In genomic region chr12:55927588-55928502, GRCh38 we compare ENCODE assay signal across 1 cellular context.
TF ChIP-seq lines count a peak whose summit lies in the region.

Gene PYM1 (minus strand): TSS chr12:55927894. CDS start chr12:55927761, 133 bp downstream.

TF ChIP-seq in K562, 482 proteins besides CTCF, POLR2A, EP300 and RAD21 (continued from another document and continues in another):
- TF ChIP-seq NKRF (IDR thresholded peaks at IDR 0.05; ENCODE audit: borderline replicate concordance) (peak; percentile 41; the same call in 1 of the 2 replicates), ZZZ3 (IDR thresholded peaks at IDR 0.05) (no peak), EP400 (IDR thresholded peaks at IDR 0.05) (peak; percentile 67), BRD4 (IDR thresholded peaks at IDR 0.05) (0 out of 2 replicates have a peak, but pooled peaks have one; percentile 22), GMEB1 (CRISPR knock-in tag; IDR thresholded peaks at IDR 0.05) (no peak), E2F3 (CRISPR knock-in tag; IDR thresholded peaks at IDR 0.05) (no peak), CCNT2 (IDR thresholded peaks at IDR 0.05; ENCODE audit: borderline replicate concordance, extremely low read depth, insufficient read length, low read depth, low read length) (peak; percentile 74), FOXJ2 (tag; IDR thresholded peaks at IDR 0.05) (no peak), CHD1 (IDR thresholded peaks at IDR 0.05; ENCODE audit: low read length) (peak; percentile 97), L3MBTL2 (IDR thresholded peaks at IDR 0.05) (no peak; the same call in 1 of the 2 replicates), GTF2F1 (IDR thresholded peaks at IDR 0.05; ENCODE audit: low read depth, low read length) (no peak), PATZ1 (CRISPR knock-in tag; IDR thresholded peaks at IDR 0.05; ENCODE audit: borderline replicate concordance) (no peak), KDM1A (IDR thresholded peaks at IDR 0.05) (no peak), DPF2 (IDR thresholded peaks at IDR 0.05) (no peak; the same call in 1 of the 2 replicates), ZNF146 (CRISPR knock-in tag; IDR thresholded peaks at IDR 0.05; ENCODE audit: unreplicated experiment) (no peak), GABPB1 (CRISPR knock-in tag; IDR thresholded peaks at IDR 0.05) (no peak), DDX20 (tag; IDR thresholded peaks at IDR 0.05; ENCODE audit: low read depth) (no peak), ZNF311 (CRISPR knock-in tag; IDR thresholded peaks at IDR 0.05) (no peak), ZNF184 (CRISPR knock-in tag; IDR thresholded peaks at IDR 0.05) (no peak), NEUROD1 (IDR thresholded peaks at IDR 0.05; ENCODE audit: borderline replicate concordance, low read depth, low read length, partially characterized antibody) (no peak), EGR1 (conservative IDR thresholded peaks at IDR 0.05) (no peak), GTF2B (IDR thresholded peaks at IDR 0.05; ENCODE audit: extremely low read depth, insufficient read length) (peak; percentile 42), E2F4 (CRISPR knock-in tag; IDR thresholded peaks at IDR 0.05; ENCODE audit: low read depth) (no peak), SNAPC5 (CRISPR knock-in tag; IDR thresholded peaks at IDR 0.05) (no peak), THRA (IDR thresholded peaks at IDR 0.05) (no peak), HEY1 (CRISPR knock-in tag; IDR thresholded peaks at IDR 0.05; ENCODE audit: borderline replicate concordance) (no peak), RNF219 (CRISPR knock-in tag; IDR thresholded peaks at IDR 0.05) (no peak), ZNF586 (CRISPR knock-in tag; conservative IDR thresholded peaks at IDR 0.05) (no peak), AFF4 (CRISPR knock-in tag; IDR thresholded peaks at IDR 0.05) (peak; percentile 79; the same call in 1 of the 2 replicates), ZNF740 (CRISPR knock-in tag; IDR thresholded peaks at IDR 0.05) (no peak), ZNF740 (tag; IDR thresholded peaks at IDR 0.05) (0 out of 4 replicates have a peak, but pooled peaks of 1 of the 2 experiments have one; percentile 52), ETV5 (CRISPR knock-in tag; IDR thresholded peaks at IDR 0.05; ENCODE audit: low read depth) (no peak), TEAD1 (CRISPR knock-in tag; IDR thresholded peaks at IDR 0.05) (no peak; a peak in 1 of 4 replicates), ZNF449 (CRISPR knock-in tag; IDR thresholded peaks at IDR 0.05) (no peak), NFATC3 (IDR thresholded peaks at IDR 0.05) (no peak), ZNF57 (CRISPR knock-in tag; IDR thresholded peaks at IDR 0.05) (no peak), LEF1 (IDR thresholded peaks at IDR 0.05) (no peak), TSHZ1 (CRISPR knock-in tag; IDR thresholded peaks at IDR 0.05) (no peak), SLC30A9 (CRISPR knock-in tag; IDR thresholded peaks at IDR 0.05) (no peak), ZNF766 (CRISPR knock-in tag; conservative IDR thresholded peaks at IDR 0.05) (0 out of 2 replicates have a peak, but pooled peaks have one; percentile 29)
